Comparison of ENCODE assay signal across 23 cellular contexts in the genomic region with DNA sequence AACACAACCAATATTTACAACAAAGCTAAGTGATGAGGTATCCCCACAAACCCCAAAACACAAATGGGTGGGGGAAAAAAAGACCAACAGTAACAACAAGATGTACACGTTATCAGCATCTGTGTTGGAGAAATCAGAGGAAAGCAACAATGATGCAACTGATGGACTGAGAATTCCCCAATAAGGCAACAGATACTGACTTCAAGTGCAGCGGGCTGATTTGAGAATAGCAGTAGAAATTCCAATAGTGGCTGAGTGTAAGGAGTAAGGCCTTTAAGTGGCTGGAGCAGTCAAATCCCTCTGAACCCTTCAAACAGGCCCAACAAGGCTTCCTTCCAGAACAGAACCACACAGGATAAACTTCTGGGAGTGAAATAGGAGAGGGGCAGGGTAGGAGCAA.
A peak's percentile ranks its signal among the peaks of the same experiment; 100 is the strongest.
DNase-seq lines count a peak whose midpoint lies in the region; ATAC-seq, FAIRE-seq and TF ChIP-seq lines count a peak whose summit lies in the region.
"Had no signal": no experiment of that assay in that cellular context is flagged by ENCODE, and none has a peak within 500 bp of the region (broad histone marks: within the 10 kb centered on the region; RNA-seq: fewer than 3 reads in every experiment).

No MANE protein-coding gene starts in this region.

- no peak overlapping the region for H3K27ac Mint-ChIP-seq in activated naive CD4-positive, alpha-beta T cell treated with anti-CD3 and anti-CD28 coated beads, Interleukin-2, amount 10 ng/mL, durations not matched to agents 7 days and 5 days
- H3K27ac Mint-ChIP-seq: CD4-positive, CD25-positive, alpha-beta regulatory T cell; H9; IgD-negative memory B cell had no signal

- no peak for TF ChIP-seq EP300 in H1 (IDR thresholded peaks at IDR 0.05; ENCODE audit: borderline replicate concordance in 1 of 2, low read depth in 2 of 2, low read length in 2 of 2)

- no peaks in the 10 kb centered on the region for H3K9me3 ChIP-seq in Karpas-422 (ENCODE audit: low read length)
- H3K9me3 ChIP-seq in H1 (ENCODE audit: insufficient read depth in 2 of 2, low read depth in 1 of 2, low read length in 1 of 2), result no peaks in the 10 kb centered on the region
- no peaks in the 10 kb centered on the region for H3K9me3 ChIP-seq in testis
- H3K9me3 ChIP-seq: BE2C had no signal

- H3K4me1 ChIP-seq in Karpas-422 (ENCODE audit: low read length), result no peaks in the 10 kb centered on the region
- no peaks in the 10 kb centered on the region for H3K4me1 ChIP-seq in H1 (replicated peaks in 1 of 4; ENCODE audit: control insufficient read depth in 3 of 4, insufficient read depth in 4 of 4, low read length in 3 of 4)
- no peaks in the 10 kb centered on the region for H3K4me1 ChIP-seq in testis
- H3K4me1 ChIP-seq: BE2C had no signal

- H3K4ac ChIP-seq in H1 (replicated peaks; ENCODE audit: insufficient read length, low read depth, low read length), result no peak overlapping the region

- H2BK15ac ChIP-seq in H1 (ENCODE audit: low read length), result no peak overlapping the region

- no peak overlapping the region for H3K56ac ChIP-seq in H1 (replicated peaks; ENCODE audit: insufficient read length, low read depth, low read length)

- no peak overlapping the region for H2BK20ac ChIP-seq in H1 (ENCODE audit: low read length)

- no peaks in the 10 kb centered on the region for H3K36me3 Mint-ChIP-seq in activated naive CD4-positive, alpha-beta T cell treated with anti-CD3 and anti-CD28 coated beads, Interleukin-2, amount 10 ng/mL, durations not matched to agents 7 days and 5 days
- H3K36me3 Mint-ChIP-seq: CD4-positive, CD25-positive, alpha-beta regulatory T cell; CD8-positive, alpha-beta memory T cell; IgD-negative memory B cell had no signal

- ATAC-seq in left ventricle myocardium superior, result peak; percentile 78
- ATAC-seq: GM12878, HepG2 had no signal

- H4K8ac ChIP-seq in H1 (ENCODE audit: extremely low read depth, insufficient read depth, low read length), result no peak overlapping the region

- H3K27me3 Mint-ChIP-seq in activated naive CD4-positive, alpha-beta T cell treated with anti-CD3 and anti-CD28 coated beads, Interleukin-2, amount 10 ng/mL, durations not matched to agents 7 days and 5 days, result peaks cover 4% of the 10 kb centered on the region

- H2BK120ac ChIP-seq in H1 (replicated peaks; ENCODE audit: low read depth, low read length), result no peak overlapping the region

- H3K27ac ChIP-seq in Karpas-422 (ENCODE audit: low read length), result no peak overlapping the region
- H3K27ac ChIP-seq in H1 (ENCODE audit: low read depth, low read length), result no peak overlapping the region
- H3K27ac ChIP-seq in testis, result no peak overlapping the region

- no peak overlapping the region for H3K23ac ChIP-seq in H1 (ENCODE audit: insufficient read length)

- TF ChIP-seq POLR2A in H1 (IDR thresholded peaks at IDR 0.05; ENCODE audit: control extremely low read depth in 1 of 2, low read depth in 2 of 2, low read length in 2 of 2) (no peak), testis (IDR thresholded peaks at IDR 0.05) (no peak)

- H4K20me1 ChIP-seq in Karpas-422 (ENCODE audit: insufficient read depth, low read depth, low read length) (no peaks in the 10 kb centered on the region), H1 (replicated peaks in 1 of 2; ENCODE audit: control insufficient read depth in 1 of 2, insufficient read depth in 2 of 2, low read length in 2 of 2) (no peaks in the 10 kb centered on the region)

- no peak for TF ChIP-seq RAD21 in H1 (IDR thresholded peaks at IDR 0.05 in 1 of 2, conservative IDR thresholded peaks at IDR 0.05 in 1 of 2; ENCODE audit: low read depth in 2 of 2, low read length in 2 of 2)

- no peaks in the 10 kb centered on the region for H3K23me2 ChIP-seq in H1 (ENCODE audit: low read depth, low read length)

- H4K5ac ChIP-seq in H1 (ENCODE audit: insufficient read length, low read depth, low read length), result no peak overlapping the region

- no peaks in the 10 kb centered on the region for H3K79me1 ChIP-seq in H1 (ENCODE audit: low read depth, low read length)

- H2AFZ ChIP-seq in Karpas-422 (ENCODE audit: low read length) (no peak overlapping the region), H1 (ENCODE audit: low read length) (0 out of 2 replicates have a peak overlapping the region, but pooled peaks have one; percentile 34)

- TF ChIP-seq CTCF in H1 (IDR thresholded peaks at IDR 0.05; ENCODE audit: control extremely low read depth in 1 of 3, insufficient read depth in 1 of 3, low read depth in 1 of 3, low read length in 3 of 3) (no peak), testis (IDR thresholded peaks at IDR 0.05) (no peak)

- H3K4me1 Mint-ChIP-seq in activated naive CD4-positive, alpha-beta T cell treated with anti-CD3 and anti-CD28 coated beads, Interleukin-2, amount 10 ng/mL, durations not matched to agents 7 days and 5 days, result no peaks in the 10 kb centered on the region
- H3K4me1 Mint-ChIP-seq: CD4-positive, CD25-positive, alpha-beta regulatory T cell; CD8-positive, alpha-beta memory T cell had no signal

- H2BK12ac ChIP-seq in H1 (ENCODE audit: low read depth, low read length), result no peak overlapping the region

- H3K9ac ChIP-seq in Karpas-422 (ENCODE audit: low read length) (no peak overlapping the region), H1 (replicated peaks in 1 of 4; ENCODE audit: extremely low read depth in 1 of 4, low read depth in 3 of 4, low read length in 3 of 4) (no peak overlapping the region)

- H3K18ac ChIP-seq in H1 (ENCODE audit: extremely low read depth, low read length), result no peak overlapping the region

- 83% methylated on average over 2 of the region's 2 CpGs; no CpG with 5 or more reads in 1 of the 2 experiments for WGBS in H1 (ENCODE audit: extremely low coverage in 1 of 2, insufficient coverage in 1 of 2, insufficient read length in 1 of 2, insufficient replicate concordance in 2 of 2, low coverage in 1 of 2, low lambda C conversion rate in 2 of 2, missing lambda C conversion rate in 1 of 2), 2 experiments
- 62 to 74% methylated on average over 2 of the region's 2 CpGs for whole genome bisulfite sequencing in testis, 2 donors

- no peak overlapping the region for H3K4me2 ChIP-seq in Karpas-422 (ENCODE audit: low read depth, low read length, poor library complexity, severe bottlenecking)
- H3K4me2 ChIP-seq in H1 (ENCODE audit: insufficient read depth in 1 of 2, low read depth in 2 of 2, low read length in 2 of 2), result no peak overlapping the region

- no peak overlapping the region for H2AK5ac ChIP-seq in H1 (ENCODE audit: low read depth, low read length)

- peak; percentile 23 for DNase-seq in Karpas-422
- DNase-seq in H1 (ENCODE audit: low read depth in 1 of 2, low spot score in 2 of 2), result no peak
- no peak for DNase-seq in left ventricle myocardium superior
- DNase-seq in testis, result peak; percentile 18
- no peak for DNase-seq in activated naive CD4-positive, alpha-beta T cell treated with anti-CD3 and anti-CD28 coated beads, Interleukin-2, amount 10 ng/mL, durations not matched to agents 7 days and 5 days
- DNase-seq in activated CD8-positive, alpha-beta memory T cell treated with anti-CD3 and anti-CD28 coated beads, Interleukin-2, amount 50 U/mL, for 4 hours, result no peak
- DNase-seq in midbrain (lab: John Stamatoyannopoulos, UW), result no peak
- DNase-seq: ACHN; BE2C; C1 segment of cervical spinal cord; CD4-positive, CD25-positive, alpha-beta regulatory T cell; CD8-positive, alpha-beta memory T cell; COR-L47; DMS 273 treated with DMSO at 0.1 percent for 48 hours; DMS53; DND-41; EL; GOT3; H9 had no signal

- no peak overlapping the region for H2BK5ac ChIP-seq in H1 (ENCODE audit: low read depth, low read length)

- H3K9me2 ChIP-seq in Karpas-422 (replicated peaks; ENCODE audit: insufficient read depth, low read length), result no peaks in the 10 kb centered on the region

- POLR2A ChIA-PET in H1 (lab: Charles Lee; ENCODE audit: partially characterized antibody), result interaction anchor here (0.6 kb wide), 1 partner anchor 11 kb away, joined by 3 read pairs; no protein-coding TSS in a partner anchor

- FAIRE-seq in H1 (lab: Jason Lieb, UNC), result no peak
- FAIRE-seq: A204.1, GM12878, HepG2 had no signal

- H3K36me3 ChIP-seq in Karpas-422 (ENCODE audit: insufficient read depth, low read length), result no peaks in the 10 kb centered on the region
- H3K36me3 ChIP-seq in H1 (ENCODE audit: control insufficient read depth in 2 of 4, insufficient read depth in 4 of 4, low read length in 3 of 4), result no peaks in the 10 kb centered on the region
- no peaks in the 10 kb centered on the region for H3K36me3 ChIP-seq in testis (ENCODE audit: low read depth, missing control alignments)
- H3K36me3 ChIP-seq: BE2C had no signal

- CTCF ChIA-PET in H1 (lab: Charles Lee; ENCODE audit: partially characterized antibody), result no interaction called here
- CTCF ChIA-PET in activated naive CD4-positive, alpha-beta T cell treated with anti-CD3 and anti-CD28 coated beads, Interleukin-2, amount 10 ng/mL, durations not matched to agents 7 days and 5 days (lab: Charles Lee), result no interaction called here

- no peak overlapping the region for H3K14ac ChIP-seq in H1 (ENCODE audit: insufficient read length)

- intact Hi-C loops in left ventricle myocardium superior (cut with micrococcal nuclease) (no loop called here), testis (cut with DNase I; ENCODE audit: low total_unique reads) (no loop called here)

- H3K27me3 ChIP-seq in Karpas-422 (ENCODE audit: low read length) (no peaks in the 10 kb centered on the region), H1 (replicated peaks in 1 of 4; ENCODE audit: control insufficient read depth in 3 of 4, extremely low read depth in 1 of 4, insufficient read depth in 3 of 4, low read length in 3 of 4) (no peaks in the 10 kb centered on the region; a peak in 1 of 7 replicates), testis (no peaks in the 10 kb centered on the region)
- H3K27me3 ChIP-seq: BE2C had no signal

- no peak overlapping the region for H3K4me3 Mint-ChIP-seq in activated naive CD4-positive, alpha-beta T cell treated with anti-CD3 and anti-CD28 coated beads, Interleukin-2, amount 10 ng/mL, durations not matched to agents 7 days and 5 days
- H3K4me3 Mint-ChIP-seq: CD4-positive, CD25-positive, alpha-beta regulatory T cell; CD8-positive, alpha-beta memory T cell; H9; IgD-negative memory B cell had no signal

- no peak overlapping the region for H4K91ac ChIP-seq in H1 (replicated peaks; ENCODE audit: insufficient read length, low read length)

- H3K9me3 Mint-ChIP-seq in activated naive CD4-positive, alpha-beta T cell treated with anti-CD3 and anti-CD28 coated beads, Interleukin-2, amount 10 ng/mL, durations not matched to agents 7 days and 5 days, result no peaks in the 10 kb centered on the region
- H3K9me3 Mint-ChIP-seq: CD4-positive, CD25-positive, alpha-beta regulatory T cell; CD8-positive, alpha-beta memory T cell; IgD-negative memory B cell had no signal

- H3K4me3 ChIP-seq in Karpas-422 (ENCODE audit: low read length) (no peak overlapping the region), H1 (ENCODE audit: extremely low read depth in 1 of 4, insufficient read depth in 2 of 4, low read depth in 3 of 4, low read length in 4 of 4) (no peak overlapping the region), testis (no peak overlapping the region)
- H3K4me3 ChIP-seq: GM12878 had no signal

- H3K79me2 ChIP-seq in Karpas-422 (ENCODE audit: low read length), result no peaks in the 10 kb centered on the region
- H3K79me2 ChIP-seq in H1 (ENCODE audit: control insufficient read depth in 1 of 2, insufficient read depth in 2 of 2, low read length in 2 of 2), result no peaks in the 10 kb centered on the region

TF ChIP-seq in H1, 55 proteins besides CTCF, POLR2A, EP300 and RAD21 (continues in another document):
- TF ChIP-seq SIRT6 (IDR thresholded peaks at IDR 0.05; ENCODE audit: low read length) (no peak), POLR2AphosphoS5 (IDR thresholded peaks at IDR 0.05; ENCODE audit: low read depth, low read length) (no peak)

Comparison
In these comparisons a context has a peak if more than half of its experiments do, and no peak if none do; other contexts are left out.
1. DNase-seq: peak in Karpas-422 (single experiment) and testis (single experiment); none in H1 (0 of 2), left ventricle myocardium superior (single experiment), activated naive CD4-positive, alpha-beta T cell treated with anti-CD3 and anti-CD28 coated beads, Interleukin-2, amount 10 ng/mL, durations not matched to agents 7 days and 5 days (single experiment), activated CD8-positive, alpha-beta memory T cell treated with anti-CD3 and anti-CD28 coated beads, Interleukin-2, amount 50 U/mL, for 4 hours (single experiment) and midbrain (single experiment).